18 cellular contexts compared by ENCODE assay signal in genomic region chr21:23475518-23476189, GRCh38.
DNase-seq lines count a peak whose midpoint lies in the region; ATAC-seq and FAIRE-seq lines count a peak whose summit lies in the region.
"Had no signal": no experiment of that assay in that cellular context is flagged by ENCODE, and none has a peak within 500 bp of the region (broad histone marks: within the 10 kb centered on the region; RNA-seq: fewer than 3 reads in every experiment).

No MANE protein-coding gene starts in this region.

- no peak for FAIRE-seq in HTR-8/SVneo (lab: Jason Lieb, UNC)
- FAIRE-seq: A204.1 had no signal

- DNase-seq in NCI-H1105 treated with DMSO at 0.1 percent for 48 hours (lab: John Stamatoyannopoulos, UW) (peak; percentile 18), NCI-H1105 (lab: John Stamatoyannopoulos, UW) (no peak), HTR-8/SVneo (ENCODE audit: insufficient read length, low spot score) (peak; percentile 4), SHP77 (lab: John Stamatoyannopoulos, UW) (peak; percentile 46 to 51), iris pigment epithelial cell (ENCODE audit: low read depth) (peak; percentile 7), SKM-1 treated with dmso at 0.1 percent for 144 hours (lab: John Stamatoyannopoulos, UW; ENCODE audit: unreplicated experiment) (no peak), Right ventricle myocardium inferior (ENCODE audit: missing footprints) (no peak)
- DNase-seq: C1 segment of cervical spinal cord, GM23248, KBM-7, NCI-H146, NCI-H774, Right ventricle myocardium superior, T-helper 2 cell had no signal

- intact Hi-C loops in Right ventricle myocardium inferior (cut with DNase I): no loop called here

- no peak for ATAC-seq in GM21360 (IDR thresholded peaks at IDR 0.05; ENCODE audit: unreplicated experiment)
- no peak for ATAC-seq in Right ventricle myocardium inferior
- ATAC-seq: HCT116, Panc1 had no signal

Comparison
In these comparisons a context has a peak if more than half of its experiments do, and no peak if none do; other contexts are left out.
1. DNase-seq: peak in NCI-H1105 treated with DMSO at 0.1 percent for 48 hours (single experiment), HTR-8/SVneo (single experiment), SHP77 (2 of 2) and iris pigment epithelial cell (single experiment); none in NCI-H1105 (single experiment), SKM-1 treated with dmso at 0.1 percent for 144 hours (single experiment) and Right ventricle myocardium inferior (single experiment).